In the genomic region with DNA sequence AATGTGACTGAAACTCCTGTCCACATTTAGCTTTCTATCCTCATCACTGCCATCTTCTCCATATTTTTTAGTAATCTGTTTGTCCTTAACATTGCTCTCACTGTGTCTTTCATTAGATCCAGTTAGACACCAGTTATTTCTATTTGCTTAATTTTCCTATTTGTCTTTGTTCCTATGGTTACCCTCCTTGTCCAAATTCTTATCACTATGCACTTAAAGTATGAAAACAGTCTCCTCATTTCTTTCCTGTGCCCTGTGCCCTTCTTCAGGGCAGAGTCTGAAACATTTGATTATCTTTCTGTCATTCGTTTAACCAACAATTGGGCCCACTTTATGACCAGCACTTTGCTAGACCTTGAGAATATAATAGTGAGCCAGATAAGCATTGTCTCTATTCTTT, we compare ENCODE assay signal across 13 cellular contexts.
A peak's percentile ranks its signal among the peaks of the same experiment; 100 is the strongest.
DNase-seq lines count a peak whose midpoint lies in the region; ATAC-seq and TF ChIP-seq lines count a peak whose summit lies in the region.
"Had no signal": no experiment of that assay in that cellular context is flagged by ENCODE, and none has a peak within 500 bp of the region (broad histone marks: within the 10 kb centered on the region; RNA-seq: fewer than 3 reads in every experiment).

No MANE protein-coding gene starts in this region.

- CTCF ChIA-PET in CD8-positive, alpha-beta T cell (lab: Charles Lee), result interaction anchor here (1.1 to 1.6 kb wide), 4 partner anchors 8 to 279 kb away, joined by 3 to 4 read pairs (median 4); no protein-coding TSS in a partner anchor
- CTCF ChIA-PET in T-cell (lab: Charles Lee), result interaction anchor here (0.5 to 0.7 kb wide), 3 partner anchors 27 to 278 kb away, joined by 3 to 4 read pairs (median 3); no protein-coding TSS in a partner anchor

- H3K4me3 Mint-ChIP-seq in CD8-positive, alpha-beta T cell, result no peak overlapping the region
- H3K4me3 Mint-ChIP-seq in T-cell, result no peak overlapping the region
- no peak overlapping the region for H3K4me3 Mint-ChIP-seq in endothelial cell (ENCODE audit: unreplicated experiment)
- no peak overlapping the region for H3K4me3 Mint-ChIP-seq in naive thymus-derived CD8-positive, alpha-beta T cell
- H3K4me3 Mint-ChIP-seq: CD4-positive, alpha-beta memory T cell; GM23338 had no signal

- ATAC-seq in CD8-positive, alpha-beta T cell, result no peak
- no peak for ATAC-seq in T-cell (replicated peaks in 1 of 4)
- no peak for ATAC-seq in naive thymus-derived CD8-positive, alpha-beta T cell
- ATAC-seq: GM23338 had no signal

- H3K9me3 ChIP-seq in CD8-positive, alpha-beta T cell (ENCODE audit: low read length), result no peaks in the 10 kb centered on the region
- H3K9me3 ChIP-seq in adrenal gland (replicated peaks in 1 of 3) (no peaks in the 10 kb centered on the region), testis (no peaks in the 10 kb centered on the region)
- H3K9me3 ChIP-seq: Caco-2 had no signal

- DNase-seq in CD8-positive, alpha-beta T cell, result no peak
- DNase-seq in T-cell (no peak), endothelial cell (ENCODE audit: low spot score) (no peak), activated T-cell treated with anti-CD3 and anti-CD28 coated beads for 4 hours (no peak), adrenal gland (no peak), testis (no peak)
- no peak for DNase-seq in naive thymus-derived CD8-positive, alpha-beta T cell
- DNase-seq: ACHN; C1 segment of cervical spinal cord; Caco-2; CD4-positive, alpha-beta memory T cell; H7 had no signal

- no peak for TF ChIP-seq POLR2A in adrenal gland (IDR thresholded peaks at IDR 0.05)
- no peak for TF ChIP-seq POLR2A in testis (IDR thresholded peaks at IDR 0.05)

- intact Hi-C loops in CD8-positive, alpha-beta T cell (cut with DNase I, micrococcal nuclease), result no loop called here
- intact Hi-C loops in adrenal gland (cut with DNase I), result no loop called here
- intact Hi-C loops in testis (cut with DNase I; ENCODE audit: low total_unique reads), result no loop called here

- H3K36me3 ChIP-seq in CD8-positive, alpha-beta T cell (ENCODE audit: insufficient read depth, low read length), result peaks cover 2% of the 10 kb centered on the region
- H3K36me3 ChIP-seq in adrenal gland (replicated peaks in 1 of 2) (no peaks in the 10 kb centered on the region), testis (ENCODE audit: low read depth, missing control alignments) (no peaks in the 10 kb centered on the region)

- no peak overlapping the region for H3K4me3 ChIP-seq in CD8-positive, alpha-beta T cell (ENCODE audit: low read depth, low read length)
- H3K4me3 ChIP-seq in adrenal gland, result no peak overlapping the region
- no peak overlapping the region for H3K4me3 ChIP-seq in testis
- H3K4me3 ChIP-seq: GM23338 had no signal

- no peak for TF ChIP-seq CTCF in CD8-positive, alpha-beta T cell (IDR thresholded peaks at IDR 0.05)
- TF ChIP-seq CTCF in endothelial cell (IDR thresholded peaks at IDR 0.05; ENCODE audit: unreplicated experiment), result no peak
- no peak for TF ChIP-seq CTCF in adrenal gland (IDR thresholded peaks at IDR 0.05)
- no peak for TF ChIP-seq CTCF in testis (IDR thresholded peaks at IDR 0.05)

- peak overlapping the region; percentile 38 for H3K27ac Mint-ChIP-seq in CD8-positive, alpha-beta T cell
- peak overlapping the region; percentile 3 to 9 for H3K27ac Mint-ChIP-seq in T-cell
- H3K27ac Mint-ChIP-seq in endothelial cell (ENCODE audit: unreplicated experiment), result peak overlapping the region; percentile 14
- H3K27ac Mint-ChIP-seq in naive thymus-derived CD8-positive, alpha-beta T cell, result peak overlapping the region in 6 of 10 donors; percentile 3 to 61 (median 20)
- H3K27ac Mint-ChIP-seq: GM23338 had no signal

- 65 to 84% (median 77%) methylated on average over 1 of the region's 1 CpG for WGBS in adrenal gland, 4 donors
- 65 to 76% methylated on average over 1 of the region's 1 CpG for WGBS in testis, 2 donors

- no peaks in the 10 kb centered on the region for H3K27me3 ChIP-seq in CD8-positive, alpha-beta T cell (ENCODE audit: insufficient read depth, low read length)
- H3K27me3 ChIP-seq in adrenal gland (no peaks in the 10 kb centered on the region), testis (no peaks in the 10 kb centered on the region)

- peaks cover 46% of the 10 kb centered on the region for H3K36me3 Mint-ChIP-seq in CD8-positive, alpha-beta T cell
- H3K36me3 Mint-ChIP-seq in T-cell, result peaks cover 58% of the 10 kb centered on the region
- peaks cover 4% of the 10 kb centered on the region for H3K36me3 Mint-ChIP-seq in endothelial cell (ENCODE audit: low read depth, unreplicated experiment)
- H3K36me3 Mint-ChIP-seq in naive thymus-derived CD8-positive, alpha-beta T cell, result peaks cover 17 to 42% (median 38%) of the 10 kb centered on the region in 3 donors

- no peaks in the 10 kb centered on the region for H3K4me1 ChIP-seq in CD8-positive, alpha-beta T cell (ENCODE audit: insufficient read depth, low read length)
- H3K4me1 ChIP-seq in adrenal gland (replicated peaks in 1 of 2) (peaks cover 0 to 7% of the 10 kb centered on the region in 2 donors), testis (no peaks in the 10 kb centered on the region)
- H3K4me1 ChIP-seq: Caco-2 had no signal

- peaks cover 56% of the 10 kb centered on the region for H3K4me1 Mint-ChIP-seq in CD8-positive, alpha-beta T cell (ENCODE audit: low read depth)
- H3K4me1 Mint-ChIP-seq in T-cell (peaks cover 46 to 55% (median 54%) of the 10 kb centered on the region in 3 donors), endothelial cell (ENCODE audit: unreplicated experiment) (peaks cover 11% of the 10 kb centered on the region)
- H3K4me1 Mint-ChIP-seq in naive thymus-derived CD8-positive, alpha-beta T cell, result peaks cover 31 to 51% (median 41%) of the 10 kb centered on the region in 4 donors

- H3K27ac ChIP-seq in CD8-positive, alpha-beta T cell (ENCODE audit: low read depth, low read length), result no peak overlapping the region
- H3K27ac ChIP-seq in adrenal gland (no peak overlapping the region), testis (no peak overlapping the region)

- H3K27me3 Mint-ChIP-seq in CD8-positive, alpha-beta T cell (ENCODE audit: low read depth), result no peaks in the 10 kb centered on the region
- H3K27me3 Mint-ChIP-seq in T-cell (no peaks in the 10 kb centered on the region), endothelial cell (ENCODE audit: unreplicated experiment) (no peaks in the 10 kb centered on the region)
- H3K27me3 Mint-ChIP-seq in naive thymus-derived CD8-positive, alpha-beta T cell, result no peaks in the 10 kb centered on the region
- H3K27me3 Mint-ChIP-seq: CD4-positive, alpha-beta memory T cell had no signal

- POLR2A ChIA-PET in CD8-positive, alpha-beta T cell (lab: Charles Lee), result interaction anchor here (1.6 kb wide), 2 partner anchors 10 to 31 kb away, joined by 4 to 5 read pairs; no protein-coding TSS in a partner anchor
- POLR2A ChIA-PET in T-cell (lab: Charles Lee), result interaction anchor here in 1 of 2 donors (1.4 kb wide), 1 partner anchor 25 kb away, joined by 4 read pairs; no protein-coding TSS in a partner anchor
- POLR2A ChIA-PET in naive thymus-derived CD8-positive, alpha-beta T cell (lab: Charles Lee), result interaction anchor here (0.7 to 2.0 kb wide), 5 partner anchors 9 to 278 kb away, joined by 3 to 9 read pairs (median 3); no protein-coding TSS in a partner anchor

- H3K9me3 Mint-ChIP-seq in CD8-positive, alpha-beta T cell, result no peaks in the 10 kb centered on the region
- H3K9me3 Mint-ChIP-seq in T-cell (peaks cover 0 to 3% (median 0%) of the 10 kb centered on the region in 3 donors), endothelial cell (ENCODE audit: unreplicated experiment) (no peaks in the 10 kb centered on the region)
- peaks cover 0 to 2% (median 0%) of the 10 kb centered on the region in 9 donors for H3K9me3 Mint-ChIP-seq in naive thymus-derived CD8-positive, alpha-beta T cell
- H3K9me3 Mint-ChIP-seq: GM23338 had no signal
